28 cellular contexts compared by ENCODE assay signal in the genomic region with DNA sequence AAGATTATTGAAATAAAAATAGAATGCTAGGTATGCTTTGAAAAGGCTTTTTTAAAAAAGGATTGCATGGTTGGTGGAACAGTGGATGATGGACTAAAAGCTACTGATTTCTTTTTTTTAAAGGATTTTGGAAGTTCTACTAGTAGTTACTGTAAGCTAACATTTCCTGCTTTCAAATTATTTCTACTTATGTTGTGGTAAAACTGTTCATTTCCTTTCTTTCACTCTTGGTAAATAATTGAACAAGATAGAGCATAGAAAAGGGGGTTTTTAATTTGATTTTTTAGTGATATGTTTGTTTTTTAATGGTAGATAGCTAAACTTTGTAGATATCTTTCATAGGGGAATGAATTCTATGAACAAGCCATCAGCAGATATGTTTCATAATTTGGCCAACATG.
DNase-seq lines count a peak whose midpoint lies in the region; ATAC-seq and TF ChIP-seq lines count a peak whose summit lies in the region.
"Had no signal": no experiment of that assay in that cellular context is flagged by ENCODE, and none has a peak within 500 bp of the region (broad histone marks: within the 10 kb centered on the region; RNA-seq: fewer than 3 reads in every experiment).

No MANE protein-coding gene starts in this region.

- DNase-seq in T-helper 1 cell = no peak
- no peak for DNase-seq in psoas muscle
- no peak for DNase-seq in neural progenitor cell (ENCODE audit: low spot score)
- no peak for DNase-seq in LoVo (ENCODE audit: low spot score)
- DNase-seq: activated CD4-positive, CD25-positive, alpha-beta regulatory T cell treated with anti-CD3 and anti-CD28 coated beads, Interleukin-2, amount 50 U/mL, for 72 hours; activated CD8-positive, alpha-beta memory T cell treated with anti-CD3 and anti-CD28 coated beads, Interleukin-2, amount 50 U/mL, for 48 hours; DMS53; GF-D8; glutamatergic neuron; KBM-7; kidney glomerular epithelial cell; NCI-H1436; NCI-H510A; PC-3; Right ventricle myocardium superior; stimulated activated CD4-positive, alpha-beta T cell treated with anti-CD3 and anti-CD28 coated beads, Interleukin-15, amount 100 ng/mL, for 24 hours; stomach; SW 1271 had no signal

- peaks cover 37% of the 10 kb centered on the region for H3K36me3 ChIP-seq in BLaER1
- H3K36me3 ChIP-seq in Loucy (ENCODE audit: insufficient read depth, low read length) = peaks cover 41% of the 10 kb centered on the region; the same call in 1 of the 2 replicates
- H3K36me3 ChIP-seq in psoas muscle (ENCODE audit: insufficient read depth in 1 of 2, low read depth in 1 of 2) = peaks cover 3 to 19% of the 10 kb centered on the region in 2 donors
- no peaks in the 10 kb centered on the region for H3K36me3 ChIP-seq in neural progenitor cell

- H3K9ac ChIP-seq in BLaER1 (no peak overlapping the region), Loucy (ENCODE audit: low read depth, low read length, poor library complexity, severe bottlenecking) (peak overlapping the region; percentile 19), neural progenitor cell (no peak overlapping the region)

- H3K4me1 ChIP-seq in BLaER1 (peaks cover 11% of the 10 kb centered on the region), Loucy (ENCODE audit: insufficient read depth, low read length, poor library complexity, severe bottlenecking) (peaks cover 16% of the 10 kb centered on the region), psoas muscle (peaks cover 15% of the 10 kb centered on the region), neural progenitor cell (no peaks in the 10 kb centered on the region)
- H3K4me1 ChIP-seq: stomach had no signal

- intact Hi-C loops in psoas muscle (cut with DNase I) = no loop called here

- no peaks in the 10 kb centered on the region for H3K9me3 ChIP-seq in BLaER1
- no peaks in the 10 kb centered on the region for H3K9me3 ChIP-seq in Loucy (ENCODE audit: insufficient read depth, low read depth, low read length)
- no peaks in the 10 kb centered on the region for H3K9me3 ChIP-seq in psoas muscle
- no peaks in the 10 kb centered on the region for H3K9me3 ChIP-seq in neural progenitor cell (ENCODE audit: low read depth)
- H3K9me3 ChIP-seq: neutrophil, stomach, tibial nerve had no signal

- no peaks in the 10 kb centered on the region; the same call in 1 of the 2 replicates for H3F3A ChIP-seq in Loucy (ENCODE audit: low read depth)
- no peaks in the 10 kb centered on the region for H3F3A ChIP-seq in neural progenitor cell (ENCODE audit: low read depth)

- H4K20me1 ChIP-seq in BLaER1 (no peaks in the 10 kb centered on the region), Loucy (ENCODE audit: insufficient read depth, low read length, poor library complexity, severe bottlenecking) (no peaks in the 10 kb centered on the region), neural progenitor cell (ENCODE audit: low read depth) (no peaks in the 10 kb centered on the region)

- H3K4me1 Mint-ChIP-seq in T-helper 1 cell treated with Interleukin-12 subunit alpha and Interleukin-12 subunit beta and Interleukin-4 antibody, amounts not matched to agents 30 μg/mL and 1 μg/mL, for 36 hours (ENCODE audit: low read depth) = peaks cover 12% of the 10 kb centered on the region
- H3K4me1 Mint-ChIP-seq in activated naive CD8-positive, alpha-beta T cell (ENCODE audit: low read depth) = peaks cover 39% of the 10 kb centered on the region
- no peaks in the 10 kb centered on the region for H3K4me1 Mint-ChIP-seq in neural progenitor cell

- no peaks in the 10 kb centered on the region for H3K9me2 ChIP-seq in Loucy (replicated peaks; ENCODE audit: low read depth, low read length)

- TF ChIP-seq CTCF in Loucy (conservative IDR thresholded peaks at IDR 0.05; ENCODE audit: low read length) = no peak
- TF ChIP-seq CTCF in psoas muscle (IDR thresholded peaks at IDR 0.05) = no peak
- no peak for TF ChIP-seq CTCF in neural progenitor cell (IDR thresholded peaks at IDR 0.05)

- no peak overlapping the region for H3K4me3 ChIP-seq in BLaER1
- H3K4me3 ChIP-seq in Loucy (ENCODE audit: low read length, poor library complexity, severe bottlenecking) = peak overlapping the region; percentile 7
- H3K4me3 ChIP-seq in psoas muscle = no peak overlapping the region
- no peak overlapping the region for H3K4me3 ChIP-seq in neural progenitor cell
- H3K4me3 ChIP-seq: lung, stomach, tibial nerve had no signal

- ATAC-seq in psoas muscle = no peak
- ATAC-seq: PC-3 had no signal

- no peak overlapping the region for H3K4me3 Mint-ChIP-seq in T-helper 1 cell treated with Interleukin-12 subunit alpha and Interleukin-12 subunit beta and Interleukin-4 antibody, amounts not matched to agents 30 μg/mL and 1 μg/mL, for 36 hours
- peak overlapping the region; percentile 38 for H3K4me3 Mint-ChIP-seq in activated naive CD8-positive, alpha-beta T cell
- no peak overlapping the region for H3K4me3 Mint-ChIP-seq in neural progenitor cell
- H3K4me3 Mint-ChIP-seq: central memory CD8-positive, alpha-beta T cell had no signal

- H3K27ac Mint-ChIP-seq in T-helper 1 cell treated with Interleukin-12 subunit alpha and Interleukin-12 subunit beta and Interleukin-4 antibody, amounts not matched to agents 30 μg/mL and 1 μg/mL, for 36 hours = peak overlapping the region; percentile 58
- peak overlapping the region; percentile 82 for H3K27ac Mint-ChIP-seq in activated naive CD8-positive, alpha-beta T cell
- no peak overlapping the region for H3K27ac Mint-ChIP-seq in neural progenitor cell
- H3K27ac Mint-ChIP-seq: progenitor cell of endocrine pancreas had no signal

- no peaks in the 10 kb centered on the region for H3K27me3 Mint-ChIP-seq in T-helper 1 cell treated with Interleukin-12 subunit alpha and Interleukin-12 subunit beta and Interleukin-4 antibody, amounts not matched to agents 30 μg/mL and 1 μg/mL, for 36 hours (ENCODE audit: low read depth)
- no peaks in the 10 kb centered on the region for H3K27me3 Mint-ChIP-seq in activated naive CD8-positive, alpha-beta T cell
- H3K27me3 Mint-ChIP-seq in neural progenitor cell (ENCODE audit: insufficient read depth, low read depth) = no peaks in the 10 kb centered on the region
- H3K27me3 Mint-ChIP-seq: central memory CD8-positive, alpha-beta T cell; progenitor cell of endocrine pancreas had no signal

- H3K79me2 ChIP-seq in Loucy (ENCODE audit: insufficient read depth, low read length) (0 out of 2 replicates have a peak, but pooled peaks cover 4% of the 10 kb centered on the region), neural progenitor cell (ENCODE audit: low read depth) (no peaks in the 10 kb centered on the region)

- H3K27me3 ChIP-seq in BLaER1 (no peaks in the 10 kb centered on the region), Loucy (ENCODE audit: insufficient read depth, low read length, poor library complexity, severe bottlenecking) (no peaks in the 10 kb centered on the region), psoas muscle (ENCODE audit: insufficient read depth in 3 of 3, low read length in 2 of 3) (no peaks in the 10 kb centered on the region), neural progenitor cell (no peaks in the 10 kb centered on the region)
- H3K27me3 ChIP-seq: neutrophil, stomach, tibial nerve had no signal

- H2AFZ ChIP-seq in Loucy (ENCODE audit: low read length) (no peak overlapping the region), neural progenitor cell (replicated peaks) (no peak overlapping the region)

- no peaks in the 10 kb centered on the region for H3K9me3 Mint-ChIP-seq in T-helper 1 cell treated with Interleukin-12 subunit alpha and Interleukin-12 subunit beta and Interleukin-4 antibody, amounts not matched to agents 30 μg/mL and 1 μg/mL, for 36 hours
- peaks cover 4% of the 10 kb centered on the region for H3K9me3 Mint-ChIP-seq in activated naive CD8-positive, alpha-beta T cell (ENCODE audit: low read depth)
- H3K9me3 Mint-ChIP-seq in neural progenitor cell = no peaks in the 10 kb centered on the region
- H3K9me3 Mint-ChIP-seq: central memory CD8-positive, alpha-beta T cell had no signal

- H3K4me2 ChIP-seq in BLaER1 (peak overlapping the region; percentile 29), Loucy (ENCODE audit: low read depth, low read length, poor library complexity, severe bottlenecking) (peak overlapping the region; percentile 59), neural progenitor cell (no peak overlapping the region)

- H3K36me3 Mint-ChIP-seq in T-helper 1 cell treated with Interleukin-12 subunit alpha and Interleukin-12 subunit beta and Interleukin-4 antibody, amounts not matched to agents 30 μg/mL and 1 μg/mL, for 36 hours (ENCODE audit: low read depth) = peaks cover 27% of the 10 kb centered on the region
- peaks cover 28% of the 10 kb centered on the region for H3K36me3 Mint-ChIP-seq in activated naive CD8-positive, alpha-beta T cell
- no peaks in the 10 kb centered on the region for H3K36me3 Mint-ChIP-seq in neural progenitor cell

- H3K27ac ChIP-seq in BLaER1 (no peak overlapping the region), psoas muscle (no peak overlapping the region), neural progenitor cell (no peak overlapping the region)
- H3K27ac ChIP-seq: 22Rv1, neutrophil, stomach, tibial nerve had no signal
